18 cellular contexts compared by ENCODE assay signal in the genomic region with DNA sequence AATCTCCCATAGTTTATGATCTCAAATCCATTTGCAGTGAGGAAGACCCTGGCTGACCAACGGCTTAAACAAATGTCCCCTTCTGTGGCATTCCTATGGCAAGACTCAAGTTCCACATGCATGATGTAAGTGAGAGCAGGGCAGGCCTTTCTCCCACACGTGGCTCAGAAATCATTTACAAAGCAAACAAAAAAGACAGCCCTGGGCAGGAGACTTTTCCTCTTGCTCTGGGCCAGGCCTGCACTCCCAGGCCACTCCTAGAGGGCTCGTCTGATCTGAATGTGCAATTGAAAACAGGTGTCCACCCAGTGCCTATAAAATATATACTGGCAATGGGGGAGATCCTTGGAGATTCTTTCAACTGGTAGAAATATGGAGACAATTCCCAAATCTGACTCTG.
DNase-seq lines count a peak whose midpoint lies in the region; ATAC-seq and TF ChIP-seq lines count a peak whose summit lies in the region.
"Had no signal": no experiment of that assay in that cellular context is flagged by ENCODE, and none has a peak within 500 bp of the region (broad histone marks: within the 10 kb centered on the region; RNA-seq: fewer than 3 reads in every experiment).

No MANE protein-coding gene starts in this region.

- H4K8ac ChIP-seq in mesendoderm (ENCODE audit: low read depth, low read length) = no peak overlapping the region

- TF ChIP-seq POLR2A in esophagus squamous epithelium (IDR thresholded peaks at IDR 0.05) = no peak

- no peak overlapping the region for H2AK5ac ChIP-seq in mesendoderm (ENCODE audit: low read length)

- H2BK120ac ChIP-seq in mesendoderm (ENCODE audit: low read depth, low read length) = no peak overlapping the region

- H3K79me1 ChIP-seq in mesendoderm (ENCODE audit: low read length) = no peaks in the 10 kb centered on the region

- H3K9me3 ChIP-seq in esophagus squamous epithelium = no peaks in the 10 kb centered on the region
- H3K9me3 ChIP-seq: uterus had no signal

- DNase-seq in A172 (ENCODE audit: low spot score) (peak; percentile 1), HFF-Myc (ENCODE audit: extremely low read depth, low read depth) (peak; percentile 78), epithelial cell of esophagus (ENCODE audit: low read depth) (peak; percentile 34), mesendoderm (peak; percentile 76), esophagus squamous epithelium (lab: John Stamatoyannopoulos, UW) (no peak), H7 (no peak)
- no peak for DNase-seq in stimulated activated naive CD4-positive, alpha-beta T cell treated with Interleukin-2 at 50 U/mL for 16 hours (lab: John Stamatoyannopoulos, UW)
- DNase-seq: activated naive CD4-positive, alpha-beta T cell treated with anti-CD3 and anti-CD28 coated beads, Interleukin-2, amount 10 ng/mL, durations not matched to agents 7 days and 5 days; activated T-cell treated with anti-CD3 and anti-CD28 coated beads for 4 hours; CD4-positive, alpha-beta memory T cell; GDM1; mammary epithelial cell; natural killer cell; stimulated activated naive CD4-positive, alpha-beta T cell; T-cell; uterus had no signal

- H4K5ac ChIP-seq in mesendoderm (ENCODE audit: low read length) = no peak overlapping the region

- no peak overlapping the region for H3K56ac ChIP-seq in mesendoderm (ENCODE audit: low read length)

- no peak overlapping the region for H3K9ac ChIP-seq in mesendoderm (ENCODE audit: low read length)

- no peak overlapping the region for H3K18ac ChIP-seq in mesendoderm (ENCODE audit: low read length)

- no peak overlapping the region for H2BK5ac ChIP-seq in mesendoderm (ENCODE audit: low read length)

- no peaks in the 10 kb centered on the region for H3K27me3 ChIP-seq in mesendoderm (ENCODE audit: insufficient read depth, low read length, poor library complexity)
- no peaks in the 10 kb centered on the region for H3K27me3 ChIP-seq in esophagus squamous epithelium
- H3K27me3 ChIP-seq in H7 (ENCODE audit: control insufficient read depth, insufficient read depth, low read length) = no peaks in the 10 kb centered on the region
- H3K27me3 ChIP-seq: uterus had no signal

- no peaks in the 10 kb centered on the region for H3K79me2 ChIP-seq in mesendoderm (ENCODE audit: control insufficient read depth, insufficient read depth, low read length)

- ATAC-seq in HG02678 (IDR thresholded peaks at IDR 0.05; ENCODE audit: unreplicated experiment) = no peak
- ATAC-seq: GM23338, natural killer cell, T-cell had no signal

- no peak overlapping the region for H3K23ac ChIP-seq in mesendoderm (ENCODE audit: low read length)

- no peaks in the 10 kb centered on the region for H3K4me1 ChIP-seq in mesendoderm (ENCODE audit: control insufficient read depth, low read depth, low read length)
- no peaks in the 10 kb centered on the region for H3K4me1 ChIP-seq in esophagus squamous epithelium
- H3K4me1 ChIP-seq: uterus had no signal

- TF ChIP-seq CTCF in HFF-Myc (IDR thresholded peaks at IDR 0.05; ENCODE audit: low read depth, low read length, missing control alignments) = no peak
- TF ChIP-seq CTCF in epithelial cell of esophagus (IDR thresholded peaks at IDR 0.05; ENCODE audit: insufficient read depth, low read depth, low read length, missing control alignments) = no peak
- TF ChIP-seq CTCF in esophagus squamous epithelium (IDR thresholded peaks at IDR 0.05) = no peak

- H3K27ac ChIP-seq in mesendoderm (ENCODE audit: low read depth, low read length) (no peak overlapping the region), esophagus squamous epithelium (no peak overlapping the region)
- H3K27ac ChIP-seq: uterus had no signal

- no peak overlapping the region for H3K4ac ChIP-seq in mesendoderm (ENCODE audit: low read depth, low read length)

- H3K4me3 ChIP-seq in HFF-Myc (replicated peaks; ENCODE audit: low read depth, low read length) (no peak overlapping the region), epithelial cell of esophagus (ENCODE audit: low read length) (no peak overlapping the region), mesendoderm (ENCODE audit: low read length) (no peak overlapping the region), esophagus squamous epithelium (no peak overlapping the region), H7 (ENCODE audit: insufficient read depth, low read depth, low read length) (no peak overlapping the region)
- H3K4me3 ChIP-seq: GM23338, uterus had no signal

- H2BK15ac ChIP-seq in mesendoderm (replicated peaks; ENCODE audit: low read depth) = no peak overlapping the region

- H3K36me3 ChIP-seq in mesendoderm (ENCODE audit: control insufficient read depth, insufficient read depth, low read length) (no peaks in the 10 kb centered on the region), esophagus squamous epithelium (no peaks in the 10 kb centered on the region), H7 (replicated peaks; ENCODE audit: control insufficient read depth, insufficient read depth, low read length) (no peaks in the 10 kb centered on the region)
- H3K36me3 ChIP-seq: uterus had no signal

- no CpG with 5 or more reads among the region's 3 CpGs for WGBS in mesendoderm (ENCODE audit: extremely low coverage, insufficient coverage, low lambda C conversion rate)
- WGBS in esophagus squamous epithelium, 2 donors = 16 to 50% methylated on average over 1 to 3 of the region's 3 CpGs

- intact Hi-C loops in esophagus squamous epithelium (cut with DNase I) = no loop called here

- H3K4me2 ChIP-seq in mesendoderm (ENCODE audit: low read length) = no peak overlapping the region
- H3K4me2 ChIP-seq: GM23338 had no signal

Comparison
In these comparisons a context has a peak if more than half of its experiments do, and no peak if none do; other contexts are left out.
1. DNase-seq: peak in A172 (single experiment), HFF-Myc (single experiment), epithelial cell of esophagus (single experiment) and mesendoderm (single experiment); none in esophagus squamous epithelium (single experiment), H7 (single experiment) and stimulated activated naive CD4-positive, alpha-beta T cell treated with Interleukin-2 at 50 U/mL for 16 hours (single experiment).